ENCODE assay signal across 28 cellular contexts in the genomic region with DNA sequence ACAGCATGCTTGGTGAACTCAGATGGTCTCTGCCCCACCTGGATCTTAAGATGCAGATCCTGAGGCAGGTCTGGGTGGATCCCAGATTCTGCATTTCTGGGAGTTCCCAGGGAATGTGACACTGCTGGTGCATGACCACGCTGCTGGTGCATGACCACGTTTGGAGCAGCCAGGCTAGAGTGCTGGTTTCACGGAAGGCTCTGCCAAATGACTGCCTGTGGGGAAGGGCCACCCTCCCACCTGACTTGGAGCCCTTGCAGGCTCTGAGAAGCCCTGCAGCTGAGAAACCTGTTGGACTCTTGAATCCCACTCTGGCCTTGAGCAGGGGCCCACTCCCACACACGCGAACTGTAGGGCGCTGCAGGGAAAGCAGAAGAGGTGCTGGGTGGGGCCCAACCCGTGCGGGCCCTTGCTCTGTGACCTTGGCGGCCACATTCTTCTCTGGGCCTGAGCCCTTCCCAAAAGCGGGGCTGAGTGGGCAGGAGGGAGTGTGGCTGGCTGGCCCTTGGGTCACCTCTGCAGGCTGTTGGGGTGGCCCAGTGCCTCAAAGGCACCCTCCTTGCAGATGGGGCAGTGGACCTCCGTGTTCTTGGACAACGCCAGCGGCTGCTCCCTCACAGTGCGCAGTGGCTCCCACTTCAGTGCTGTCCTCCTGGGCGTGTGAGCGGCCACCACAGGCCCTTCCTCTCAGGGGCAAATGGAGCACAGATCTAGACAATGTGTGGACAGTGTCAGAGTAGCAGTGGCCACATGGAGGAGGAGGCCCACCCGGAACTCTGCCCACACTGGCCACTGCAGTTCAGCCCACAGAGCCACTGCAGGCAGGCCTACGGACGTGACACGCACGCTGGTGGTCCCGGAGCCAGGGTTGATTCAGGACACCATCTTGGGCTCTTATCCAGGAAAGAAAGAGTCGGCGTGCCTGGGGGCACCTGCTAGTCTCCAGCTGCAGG. TPM values are rescaled to one million over a fixed set of nuclear protein-coding genes. Genes with fewer than 3 reads are reported as not detected.
DNase-seq lines count a peak whose midpoint lies in the region; ATAC-seq and TF ChIP-seq lines count a peak whose summit lies in the region.
"Had no signal": no experiment of that assay in that cellular context is flagged by ENCODE, and none has a peak within 500 bp of the region (broad histone marks: within the 10 kb centered on the region; RNA-seq: fewer than 3 reads in every experiment).

No MANE protein-coding gene starts in this region.

- no peak for TF ChIP-seq CTCF in coronary artery (IDR thresholded peaks at IDR 0.05)
- TF ChIP-seq CTCF in thyroid gland (IDR thresholded peaks at IDR 0.05) = peak in 1 of 6 experiments; percentile 4

- no peak overlapping the region for H3K4me3 Mint-ChIP-seq in naive thymus-derived CD4-positive, alpha-beta T cell
- H3K4me3 Mint-ChIP-seq: dendritic cell treated with granulocyte-macrophage colony-stimulating factor and Interleukin-4, amounts not matched to agents 40 ng/mL and 50 ng/mL, for 4 days; HFFc6; stimulated activated naive CD8-positive, alpha-beta T cell treated with anti-CD3 and anti-CD28 coated beads, Interleukin-15, Interleukin-2, amounts not matched to agents 100 ng/mL and 50 ng/mL, for 24 hours had no signal

- DNase-seq in cardiac septum (ENCODE audit: low spot score) (peak; percentile 71), left cardiac atrium (no peak), coronary artery (ENCODE audit: low spot score) (peak; percentile 64), thyroid gland (peak; percentile 86 to 94), COR-L47 (lab: John Stamatoyannopoulos, UW) (no peak), OCI-M2 (lab: John Stamatoyannopoulos, UW; ENCODE audit: unreplicated experiment) (no peak), cerebellar nuclear complex (lab: John Stamatoyannopoulos, UW) (no peak)
- no peak for DNase-seq in naive thymus-derived CD4-positive, alpha-beta T cell
- DNase-seq: activated CD4-positive, alpha-beta T cell treated with anti-CD3 and anti-CD28 coated beads, Interleukin-2, amount 50 U/mL, for 4 hours; activated gamma-delta T cell treated with Interleukin-2 at 50 U/mL for 16 hours; activated T-cell treated with anti-CD3 and anti-CD28 coated beads for 4 hours; BE2C; brain microvascular endothelial cell; HFFc6; NCI-H1092 treated with DMSO at 0.1 percent for 48 hours; NCI-H1930; NCI-H226; NCI-H774; PC-3; stimulated activated CD4-positive, alpha-beta T cell treated with anti-CD3 and anti-CD28 coated beads, Interleukin-4, amount 100 ng/mL, for 4 hours had no signal

- peaks cover 0 to 37% (median 11%) of the 10 kb centered on the region in 3 experiments for H3K36me3 ChIP-seq in naive thymus-derived CD4-positive, alpha-beta T cell (ENCODE audit: control insufficient read depth in 2 of 3, insufficient read depth in 3 of 3, low read length in 3 of 3)
- H3K36me3 ChIP-seq in thyroid gland = peaks cover 3 to 11% of the 10 kb centered on the region in 2 donors

- H3K4me1 ChIP-seq in naive thymus-derived CD4-positive, alpha-beta T cell (ENCODE audit: control insufficient read depth in 2 of 2, insufficient read depth in 2 of 2, low read length in 2 of 2) = no peaks in the 10 kb centered on the region
- peaks cover 64 to 94% of the 10 kb centered on the region in 2 donors for H3K4me1 ChIP-seq in thyroid gland
- H3K4me1 ChIP-seq: BE2C had no signal

- POLR2A ChIA-PET in naive thymus-derived CD4-positive, alpha-beta T cell (lab: Charles Lee) = interaction anchor here (1.0 kb wide), 1 partner anchor 12 kb away, joined by 3 read pairs; no protein-coding TSS in a partner anchor

- TF ChIP-seq POLR2A in thyroid gland (IDR thresholded peaks at IDR 0.05) = no peak

- 54 to 70% methylated on average over 4 to 13 of the region's 24 CpGs for WGBS in thyroid gland, 2 donors

- no peaks in the 10 kb centered on the region for H3K9me3 ChIP-seq in naive thymus-derived CD4-positive, alpha-beta T cell (ENCODE audit: control insufficient read depth in 2 of 3, low read length in 3 of 3)
- H3K9me3 ChIP-seq in thyroid gland = no peaks in the 10 kb centered on the region
- H3K9me3 ChIP-seq: A549, BE2C, heart left ventricle, upper lobe of left lung had no signal

- H3K27ac ChIP-seq in coronary artery = no peak overlapping the region
- H3K27ac ChIP-seq in naive thymus-derived CD4-positive, alpha-beta T cell (ENCODE audit: low read depth, low read length) = no peak overlapping the region
- peak overlapping the region; percentile 66 to 78 (median 67) for H3K27ac ChIP-seq in thyroid gland
- H3K27ac ChIP-seq: brain microvascular endothelial cell, heart left ventricle, upper lobe of left lung had no signal

- ATAC-seq in left cardiac atrium = no peak
- peak; percentile 10 for ATAC-seq in naive thymus-derived CD4-positive, alpha-beta T cell
- ATAC-seq: PC-3 had no signal

- H3K9me3 Mint-ChIP-seq in naive thymus-derived CD4-positive, alpha-beta T cell = no peaks in the 10 kb centered on the region
- H3K9me3 Mint-ChIP-seq: dendritic cell treated with granulocyte-macrophage colony-stimulating factor and Interleukin-4, amounts not matched to agents 40 ng/mL and 50 ng/mL, for 4 days; HFFc6; stimulated activated naive CD8-positive, alpha-beta T cell treated with anti-CD3 and anti-CD28 coated beads, Interleukin-15, Interleukin-2, amounts not matched to agents 100 ng/mL and 50 ng/mL, for 24 hours had no signal

- H3K27me3 ChIP-seq in naive thymus-derived CD4-positive, alpha-beta T cell (ENCODE audit: control insufficient read depth in 2 of 2, insufficient read depth in 2 of 2, low read length in 2 of 2) = no peaks in the 10 kb centered on the region
- H3K27me3 ChIP-seq in thyroid gland = no peaks in the 10 kb centered on the region
- H3K27me3 ChIP-seq: brain microvascular endothelial cell had no signal

- intact Hi-C loops in cardiac septum (cut with DNase I) = no loop called here
- intact Hi-C loops in left cardiac atrium (cut with DNase I) = no loop called here
- intact Hi-C loops in naive thymus-derived CD4-positive, alpha-beta T cell (cut with micrococcal nuclease) = no loop called here
- intact Hi-C loops in thyroid gland (cut with DNase I) = no loop called here

- H3K36me3 Mint-ChIP-seq in naive thymus-derived CD4-positive, alpha-beta T cell = peaks cover 2 to 23% (median 6%) of the 10 kb centered on the region in 5 donors

- H3K27me3 Mint-ChIP-seq in naive thymus-derived CD4-positive, alpha-beta T cell = peaks cover 10 to 19% (median 11%) of the 10 kb centered on the region in 5 donors

- no peak overlapping the region for H3K4me3 ChIP-seq in coronary artery
- H3K4me3 ChIP-seq in naive thymus-derived CD4-positive, alpha-beta T cell (ENCODE audit: low read length) = no peak overlapping the region
- no peak overlapping the region for H3K4me3 ChIP-seq in thyroid gland (replicated peaks in 1 of 3)
- H3K4me3 ChIP-seq: A549, heart left ventricle, upper lobe of left lung had no signal

- CTCF ChIA-PET in naive thymus-derived CD4-positive, alpha-beta T cell (lab: Charles Lee) = no interaction called here

- peaks cover 0 to 8% (median 0%) of the 10 kb centered on the region in 7 donors for H3K4me1 Mint-ChIP-seq in naive thymus-derived CD4-positive, alpha-beta T cell

- H3K27ac Mint-ChIP-seq in naive thymus-derived CD4-positive, alpha-beta T cell = no peak overlapping the region
- H3K27ac Mint-ChIP-seq: dendritic cell treated with granulocyte-macrophage colony-stimulating factor and Interleukin-4, amounts not matched to agents 40 ng/mL and 50 ng/mL, for 4 days; stimulated activated naive CD8-positive, alpha-beta T cell treated with anti-CD3 and anti-CD28 coated beads, Interleukin-15, Interleukin-2, amounts not matched to agents 100 ng/mL and 50 ng/mL, for 24 hours had no signal

RNA-seq across cellular contexts. Expression of a gene that starts 7.9 kb away (rescaled TPM):
- total RNA-seq in cardiac septum (0.62 TPM), left cardiac atrium (1 to 10 TPM in 1 of 2 donors, not detected in 1; 1.2 TPM), thyroid gland (10 to 100 TPM in 1 of 4 donors, 1 to 10 TPM in 3; 2.8 to 15.3 (median 5.8) TPM)
- under 1 TPM in 2 of 5 experiments, not detected in 3; 0.29 to 0.31 TPM for total RNA-seq in naive thymus-derived CD4-positive, alpha-beta T cell
- polyA plus RNA-seq in naive thymus-derived CD4-positive, alpha-beta T cell = not detected
- total RNA-seq: lower leg skin had no signal

RNA-seq across cellular contexts. Expression of a gene that starts 28.2 kb away (rescaled TPM):
- total RNA-seq in cardiac septum (14.3 TPM), left cardiac atrium (10 to 100 TPM; 15.8 to 16.6 TPM), thyroid gland (under 1 TPM; 0.20 to 0.67 (median 0.38) TPM)
- not detected for total RNA-seq in naive thymus-derived CD4-positive, alpha-beta T cell
- not detected for polyA plus RNA-seq in naive thymus-derived CD4-positive, alpha-beta T cell
- total RNA-seq: PC-3; SK-MEL-5; T-helper 2 cell treated with Interferon-gamma antibody and Interleukin-4, amounts not matched to agents 100 ng/mL and 5 ng/mL, for 36 hours had no signal

RNA-seq across cellular contexts. Expression of a gene that starts 36.8 kb away (rescaled TPM):
- total RNA-seq in cardiac septum (29.5 TPM), left cardiac atrium (10 to 100 TPM; 23.4 to 27.9 TPM), thyroid gland (10 to 100 TPM; 33.4 to 52.0 (median 41.0) TPM)
- total RNA-seq in naive thymus-derived CD4-positive, alpha-beta T cell = 100 to 1,000 TPM in 2 of 5 experiments, 10 to 100 TPM in 3; 68.1 to 126 (median 90.9) TPM
- polyA plus RNA-seq in naive thymus-derived CD4-positive, alpha-beta T cell = 10 to 100 TPM; 40.6 to 48.1 TPM

Comparison
In these comparisons a context has a peak if more than half of its experiments do, and no peak if none do; other contexts are left out.
1. DNase-seq: peak in cardiac septum (single experiment), coronary artery (single experiment) and thyroid gland (2 of 2); none in left cardiac atrium (single experiment), naive thymus-derived CD4-positive, alpha-beta T cell (0 of 9), COR-L47 (single experiment), OCI-M2 (single experiment) and cerebellar nuclear complex (0 of 2).
2. H3K27ac ChIP-seq: peak in thyroid gland (3 of 3); none in coronary artery (0 of 2) and naive thymus-derived CD4-positive, alpha-beta T cell (single experiment).